In the genomic region with DNA sequence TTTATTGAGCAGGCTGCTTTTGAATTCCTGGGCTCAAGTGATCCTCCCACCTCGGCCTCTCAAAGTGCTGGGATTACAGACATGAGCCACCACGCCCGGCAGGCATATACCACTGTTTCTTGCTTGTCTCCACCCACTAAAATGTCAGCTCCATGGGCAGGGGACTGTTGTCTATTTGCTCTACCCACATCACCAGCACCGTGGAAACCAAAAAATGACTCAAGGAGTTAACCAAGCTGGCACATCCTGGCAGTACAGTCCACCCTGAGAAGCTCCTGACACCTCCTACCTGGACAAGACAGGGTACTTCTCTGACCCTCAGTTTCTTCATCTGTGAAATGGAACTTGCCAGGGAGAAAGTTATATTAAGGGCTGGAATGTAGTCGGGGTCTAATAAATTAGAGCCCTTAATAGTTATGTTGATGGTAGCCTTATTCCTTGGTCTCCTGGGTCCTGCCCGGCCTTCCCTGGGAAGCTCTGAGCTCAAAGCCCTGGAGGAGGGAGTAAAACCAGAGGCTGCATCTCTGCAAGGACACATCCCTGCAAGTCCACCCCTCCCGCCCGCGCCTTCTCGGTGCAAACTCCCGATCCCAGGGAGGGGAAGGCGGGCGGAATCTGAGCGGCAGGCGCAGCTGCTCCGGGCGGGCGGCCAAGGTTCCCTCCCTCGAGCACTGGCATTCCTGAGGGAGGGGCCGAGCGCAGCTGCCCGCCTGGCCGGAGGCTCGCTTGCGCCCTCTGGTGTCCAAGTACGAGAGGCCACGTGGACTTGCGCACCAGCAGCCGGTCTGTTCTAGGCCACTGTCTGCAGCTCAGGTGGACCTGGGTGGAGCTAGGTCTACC, we compare ENCODE assay signal across 1 cellular context.
TF ChIP-seq lines count a peak whose summit lies in the region.

No MANE protein-coding gene starts in this region.

TF ChIP-seq in HepG2, 621 proteins besides CTCF, POLR2A, EP300 and RAD21 (continued from another document and continues in another):
- TF ChIP-seq ZKSCAN5 (CRISPR knock-in tag; IDR thresholded peaks at IDR 0.05) = no peak
- TF ChIP-seq ZFY (CRISPR knock-in tag; IDR thresholded peaks at IDR 0.05) = peak; percentile 48; the same call in 1 of the 2 replicates
- TF ChIP-seq, protein P1, sequence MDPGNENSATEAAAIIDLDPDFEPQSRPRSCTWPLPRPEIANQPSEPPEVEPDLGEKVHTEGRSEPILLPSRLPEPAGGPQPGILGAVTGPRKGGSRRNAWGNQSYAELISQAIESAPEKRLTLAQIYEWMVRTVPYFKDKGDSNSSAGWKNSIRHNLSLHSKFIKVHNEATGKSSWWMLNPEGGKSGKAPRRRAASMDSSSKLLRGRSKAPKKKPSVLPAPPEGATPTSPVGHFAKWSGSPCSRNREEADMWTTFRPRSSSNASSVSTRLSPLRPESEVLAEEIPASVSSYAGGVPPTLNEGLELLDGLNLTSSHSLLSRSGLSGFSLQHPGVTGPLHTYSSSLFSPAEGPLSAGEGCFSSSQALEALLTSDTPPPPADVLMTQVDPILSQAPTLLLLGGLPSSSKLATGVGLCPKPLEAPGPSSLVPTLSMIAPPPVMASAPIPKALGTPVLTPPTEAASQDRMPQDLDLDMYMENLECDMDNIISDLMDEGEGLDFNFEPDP (CRISPR knock-in tag; conservative IDR thresholded peaks at IDR 0.05) = no peak
- TF ChIP-seq AHR (CRISPR knock-in tag; IDR thresholded peaks at IDR 0.05) = 0 out of 2 replicates have a peak, but pooled peaks have one; percentile 55
- TF ChIP-seq, protein P2, sequence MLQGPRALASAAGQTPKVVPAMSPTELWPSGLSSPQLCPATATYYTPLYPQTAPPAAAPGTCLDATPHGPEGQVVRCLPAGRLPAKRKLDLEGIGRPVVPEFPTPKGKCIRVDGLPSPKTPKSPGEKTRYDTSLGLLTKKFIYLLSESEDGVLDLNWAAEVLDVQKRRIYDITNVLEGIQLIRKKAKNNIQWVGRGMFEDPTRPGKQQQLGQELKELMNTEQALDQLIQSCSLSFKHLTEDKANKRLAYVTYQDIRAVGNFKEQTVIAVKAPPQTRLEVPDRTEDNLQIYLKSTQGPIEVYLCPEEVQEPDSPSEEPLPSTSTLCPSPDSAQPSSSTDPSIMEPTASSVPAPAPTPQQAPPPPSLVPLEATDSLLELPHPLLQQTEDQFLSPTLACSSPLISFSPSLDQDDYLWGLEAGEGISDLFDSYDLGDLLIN (CRISPR knock-in tag; IDR thresholded peaks at IDR 0.05; ENCODE audit: borderline replicate concordance) = no peak
- TF ChIP-seq KDM5A (IDR thresholded peaks at IDR 0.05; ENCODE audit: borderline replicate concordance, low read length) = no peak
- TF ChIP-seq YEATS4 (CRISPR knock-in tag; IDR thresholded peaks at IDR 0.05; ENCODE audit: borderline replicate concordance) = peak; percentile 71; the same call in 1 of the 2 replicates
- TF ChIP-seq MEIS1 (CRISPR knock-in tag; IDR thresholded peaks at IDR 0.05; ENCODE audit: borderline replicate concordance) = 0 out of 2 replicates have a peak, but pooled peaks have one; percentile 47
- 0 out of 2 replicates have a peak, but pooled peaks have one; percentile 71 for TF ChIP-seq TEAD2 (CRISPR knock-in tag; IDR thresholded peaks at IDR 0.05)
- TF ChIP-seq MED1 (CRISPR knock-in tag; IDR thresholded peaks at IDR 0.05) = peak; percentile 64
- TF ChIP-seq, protein P3, sequence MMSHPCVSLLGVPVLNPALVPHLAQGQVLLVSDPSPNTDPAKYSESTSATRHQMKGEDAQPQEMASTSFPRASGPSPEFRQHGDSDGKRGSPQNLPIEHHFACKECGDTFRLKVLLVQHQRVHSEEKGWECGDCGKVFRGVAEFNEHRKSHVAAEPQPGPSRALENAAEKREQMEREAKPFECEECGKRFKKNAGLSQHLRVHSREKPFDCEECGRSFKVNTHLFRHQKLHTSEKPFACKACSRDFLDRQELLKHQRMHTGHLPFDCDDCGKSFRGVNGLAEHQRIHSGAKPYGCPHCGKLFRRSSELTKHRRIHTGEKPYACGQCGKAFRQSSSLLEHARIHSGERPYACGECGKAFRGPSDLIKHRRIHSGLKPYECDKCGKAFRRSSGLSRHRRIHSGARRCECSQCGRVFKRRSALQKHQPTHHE (CRISPR knock-in tag; IDR thresholded peaks at IDR 0.05; ENCODE audit: borderline replicate concordance) = no peak
- TF ChIP-seq TAF15 (IDR thresholded peaks at IDR 0.05; ENCODE audit: low read depth, low read length, poor library complexity, severe bottlenecking) = no peak
- TF ChIP-seq, protein P4, sequence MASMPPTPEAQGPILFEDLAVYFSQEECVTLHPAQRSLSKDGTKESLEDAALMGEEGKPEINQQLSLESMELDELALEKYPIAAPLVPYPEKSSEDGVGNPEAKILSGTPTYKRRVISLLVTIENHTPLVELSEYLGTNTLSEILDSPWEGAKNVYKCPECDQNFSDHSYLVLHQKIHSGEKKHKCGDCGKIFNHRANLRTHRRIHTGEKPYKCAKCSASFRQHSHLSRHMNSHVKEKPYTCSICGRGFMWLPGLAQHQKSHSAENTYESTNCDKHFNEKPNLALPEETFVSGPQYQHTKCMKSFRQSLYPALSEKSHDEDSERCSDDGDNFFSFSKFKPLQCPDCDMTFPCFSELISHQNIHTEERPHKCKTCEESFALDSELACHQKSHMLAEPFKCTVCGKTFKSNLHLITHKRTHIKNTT (CRISPR knock-in tag; IDR thresholded peaks at IDR 0.05) = no peak
- no peak for TF ChIP-seq GABPA (IDR thresholded peaks at IDR 0.05; ENCODE audit: low read depth, low read length)
- TF ChIP-seq GABPA (CRISPR knock-in tag; IDR thresholded peaks at IDR 0.05; ENCODE audit: low read depth) = peak; percentile 39; the same call in 1 of the 2 replicates
- TF ChIP-seq, protein P5, sequence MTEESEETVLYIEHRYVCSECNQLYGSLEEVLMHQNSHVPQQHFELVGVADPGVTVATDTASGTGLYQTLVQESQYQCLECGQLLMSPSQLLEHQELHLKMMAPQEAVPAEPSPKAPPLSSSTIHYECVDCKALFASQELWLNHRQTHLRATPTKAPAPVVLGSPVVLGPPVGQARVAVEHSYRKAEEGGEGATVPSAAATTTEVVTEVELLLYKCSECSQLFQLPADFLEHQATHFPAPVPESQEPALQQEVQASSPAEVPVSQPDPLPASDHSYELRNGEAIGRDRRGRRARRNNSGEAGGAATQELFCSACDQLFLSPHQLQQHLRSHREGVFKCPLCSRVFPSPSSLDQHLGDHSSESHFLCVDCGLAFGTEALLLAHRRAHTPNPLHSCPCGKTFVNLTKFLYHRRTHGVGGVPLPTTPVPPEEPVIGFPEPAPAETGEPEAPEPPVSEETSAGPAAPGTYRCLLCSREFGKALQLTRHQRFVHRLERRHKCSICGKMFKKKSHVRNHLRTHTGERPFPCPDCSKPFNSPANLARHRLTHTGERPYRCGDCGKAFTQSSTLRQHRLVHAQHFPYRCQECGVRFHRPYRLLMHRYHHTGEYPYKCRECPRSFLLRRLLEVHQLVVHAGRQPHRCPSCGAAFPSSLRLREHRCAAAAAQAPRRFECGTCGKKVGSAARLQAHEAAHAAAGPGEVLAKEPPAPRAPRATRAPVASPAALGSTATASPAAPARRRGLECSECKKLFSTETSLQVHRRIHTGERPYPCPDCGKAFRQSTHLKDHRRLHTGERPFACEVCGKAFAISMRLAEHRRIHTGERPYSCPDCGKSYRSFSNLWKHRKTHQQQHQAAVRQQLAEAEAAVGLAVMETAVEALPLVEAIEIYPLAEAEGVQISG (CRISPR knock-in tag; IDR thresholded peaks at IDR 0.05) = peak; percentile 80
- no peak for TF ChIP-seq NFE2 (CRISPR knock-in tag; IDR thresholded peaks at IDR 0.05)
- TF ChIP-seq LCORL (IDR thresholded peaks at IDR 0.05) = no peak
- TF ChIP-seq LCORL (CRISPR knock-in tag; IDR thresholded peaks at IDR 0.05) = peak; percentile 96
- TF ChIP-seq, protein P6, sequence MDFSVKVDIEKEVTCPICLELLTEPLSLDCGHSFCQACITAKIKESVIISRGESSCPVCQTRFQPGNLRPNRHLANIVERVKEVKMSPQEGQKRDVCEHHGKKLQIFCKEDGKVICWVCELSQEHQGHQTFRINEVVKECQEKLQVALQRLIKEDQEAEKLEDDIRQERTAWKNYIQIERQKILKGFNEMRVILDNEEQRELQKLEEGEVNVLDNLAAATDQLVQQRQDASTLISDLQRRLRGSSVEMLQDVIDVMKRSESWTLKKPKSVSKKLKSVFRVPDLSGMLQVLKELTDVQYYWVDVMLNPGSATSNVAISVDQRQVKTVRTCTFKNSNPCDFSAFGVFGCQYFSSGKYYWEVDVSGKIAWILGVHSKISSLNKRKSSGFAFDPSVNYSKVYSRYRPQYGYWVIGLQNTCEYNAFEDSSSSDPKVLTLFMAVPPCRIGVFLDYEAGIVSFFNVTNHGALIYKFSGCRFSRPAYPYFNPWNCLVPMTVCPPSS (IDR thresholded peaks at IDR 0.05) = no peak
- TF ChIP-seq KLF16 (CRISPR knock-in tag; IDR thresholded peaks at IDR 0.05) = peak in 1 of 2 experiments; percentile 46; a peak in 1 of 4 replicates
- TF ChIP-seq, protein P7, sequence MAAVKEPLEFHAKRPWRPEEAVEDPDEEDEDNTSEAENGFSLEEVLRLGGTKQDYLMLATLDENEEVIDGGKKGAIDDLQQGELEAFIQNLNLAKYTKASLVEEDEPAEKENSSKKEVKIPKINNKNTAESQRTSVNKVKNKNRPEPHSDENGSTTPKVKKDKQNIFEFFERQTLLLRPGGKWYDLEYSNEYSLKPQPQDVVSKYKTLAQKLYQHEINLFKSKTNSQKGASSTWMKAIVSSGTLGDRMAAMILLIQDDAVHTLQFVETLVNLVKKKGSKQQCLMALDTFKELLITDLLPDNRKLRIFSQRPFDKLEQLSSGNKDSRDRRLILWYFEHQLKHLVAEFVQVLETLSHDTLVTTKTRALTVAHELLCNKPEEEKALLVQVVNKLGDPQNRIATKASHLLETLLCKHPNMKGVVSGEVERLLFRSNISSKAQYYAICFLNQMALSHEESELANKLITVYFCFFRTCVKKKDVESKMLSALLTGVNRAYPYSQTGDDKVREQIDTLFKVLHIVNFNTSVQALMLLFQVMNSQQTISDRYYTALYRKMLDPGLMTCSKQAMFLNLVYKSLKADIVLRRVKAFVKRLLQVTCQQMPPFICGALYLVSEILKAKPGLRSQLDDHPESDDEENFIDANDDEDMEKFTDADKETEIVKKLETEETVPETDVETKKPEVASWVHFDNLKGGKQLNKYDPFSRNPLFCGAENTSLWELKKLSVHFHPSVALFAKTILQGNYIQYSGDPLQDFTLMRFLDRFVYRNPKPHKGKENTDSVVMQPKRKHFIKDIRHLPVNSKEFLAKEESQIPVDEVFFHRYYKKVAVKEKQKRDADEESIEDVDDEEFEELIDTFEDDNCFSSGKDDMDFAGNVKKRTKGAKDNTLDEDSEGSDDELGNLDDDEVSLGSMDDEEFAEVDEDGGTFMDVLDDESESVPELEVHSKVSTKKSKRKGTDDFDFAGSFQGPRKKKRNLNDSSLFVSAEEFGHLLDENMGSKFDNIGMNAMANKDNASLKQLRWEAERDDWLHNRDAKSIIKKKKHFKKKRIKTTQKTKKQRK (IDR thresholded peaks at IDR 0.05; ENCODE audit: low read length) = no peak
- TF ChIP-seq ZNF264 (CRISPR knock-in tag; IDR thresholded peaks at IDR 0.05) = 0 out of 2 replicates have a peak, but pooled peaks have one; percentile 65
- TF ChIP-seq, protein P8, sequence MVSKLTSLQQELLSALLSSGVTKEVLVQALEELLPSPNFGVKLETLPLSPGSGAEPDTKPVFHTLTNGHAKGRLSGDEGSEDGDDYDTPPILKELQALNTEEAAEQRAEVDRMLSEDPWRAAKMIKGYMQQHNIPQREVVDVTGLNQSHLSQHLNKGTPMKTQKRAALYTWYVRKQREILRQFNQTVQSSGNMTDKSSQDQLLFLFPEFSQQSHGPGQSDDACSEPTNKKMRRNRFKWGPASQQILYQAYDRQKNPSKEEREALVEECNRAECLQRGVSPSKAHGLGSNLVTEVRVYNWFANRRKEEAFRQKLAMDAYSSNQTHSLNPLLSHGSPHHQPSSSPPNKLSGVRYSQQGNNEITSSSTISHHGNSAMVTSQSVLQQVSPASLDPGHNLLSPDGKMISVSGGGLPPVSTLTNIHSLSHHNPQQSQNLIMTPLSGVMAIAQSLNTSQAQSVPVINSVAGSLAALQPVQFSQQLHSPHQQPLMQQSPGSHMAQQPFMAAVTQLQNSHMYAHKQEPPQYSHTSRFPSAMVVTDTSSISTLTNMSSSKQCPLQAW (CRISPR knock-in tag; IDR thresholded peaks at IDR 0.05) = peak; percentile 92
- peak; percentile 90 for TF ChIP-seq SP5 (CRISPR knock-in tag; IDR thresholded peaks at IDR 0.05; ENCODE audit: borderline replicate concordance, low read depth)
- no peak for TF ChIP-seq PCBP1 (IDR thresholded peaks at IDR 0.05; ENCODE audit: borderline replicate concordance, low read depth, low read length)
- no peak for TF ChIP-seq ZNF225 (CRISPR knock-in tag; IDR thresholded peaks at IDR 0.05)
- TF ChIP-seq ATAD3A (CRISPR knock-in tag; IDR thresholded peaks at IDR 0.05) = no peak
- TF ChIP-seq MEIS2 (CRISPR knock-in tag; IDR thresholded peaks at IDR 0.05) = no peak; the same call in 1 of the 2 replicates
- no peak for TF ChIP-seq SIN3A (IDR thresholded peaks at IDR 0.05; ENCODE audit: borderline replicate concordance, low read depth, low read length)
- no peak for TF ChIP-seq FOXA1 (IDR thresholded peaks at IDR 0.05)
- TF ChIP-seq FOXA1 (CRISPR knock-in tag; IDR thresholded peaks at IDR 0.05) = 0 out of 2 replicates have a peak, but pooled peaks have one; percentile 34
- TF ChIP-seq ZNF549 (CRISPR knock-in tag; IDR thresholded peaks at IDR 0.05) = no peak
- no peak for TF ChIP-seq ZEB1 (IDR thresholded peaks at IDR 0.05; ENCODE audit: insufficient replicate concordance, low read depth)
